Comparison of ENCODE assay signal across 23 cellular contexts in the genomic region with DNA sequence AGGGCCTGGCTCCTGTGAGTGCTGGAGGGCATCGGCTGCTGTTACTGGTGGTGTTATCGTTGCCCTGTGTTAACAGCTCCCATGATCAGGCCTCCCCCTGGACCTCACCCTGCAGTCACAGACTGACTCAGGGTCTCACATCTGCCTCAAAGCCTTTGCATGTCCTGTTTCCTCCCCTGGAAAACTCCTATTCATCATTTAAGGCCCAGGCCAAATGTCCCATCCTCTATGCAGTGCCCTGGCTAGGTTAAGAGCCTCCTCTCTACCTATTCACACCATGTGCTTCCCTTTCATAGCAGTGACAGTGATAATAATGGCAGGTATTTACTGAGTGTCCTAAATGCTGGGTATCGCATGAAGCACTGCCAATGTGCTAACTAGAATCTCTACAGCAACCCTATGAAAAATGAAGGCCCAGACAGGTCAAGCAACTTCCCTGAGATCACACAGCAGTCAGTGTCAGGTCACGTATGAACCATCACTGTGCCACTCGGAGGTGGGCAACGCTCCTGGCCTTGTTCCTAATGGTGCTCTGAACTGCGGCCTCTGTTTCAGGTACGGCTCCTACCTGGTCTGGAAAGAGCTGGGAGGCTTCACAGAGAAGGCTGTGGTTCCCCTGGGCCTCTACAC. TPM values are rescaled to one million over a fixed set of nuclear protein-coding genes. Genes with fewer than 3 reads are reported as not detected.
DNase-seq lines count a peak whose midpoint lies in the region; ATAC-seq and TF ChIP-seq lines count a peak whose summit lies in the region.
"Had no signal": no experiment of that assay in that cellular context is flagged by ENCODE, and none has a peak within 500 bp of the region (broad histone marks: within the 10 kb centered on the region; RNA-seq: fewer than 3 reads in every experiment).

No MANE protein-coding gene starts in this region.

- 100% methylated on average over 3 of the region's 8 CpGs for WGBS in SK-N-SH (ENCODE audit: low lambda C conversion rate)
- 92 to 96% methylated on average over 4 to 8 of the region's 8 CpGs for WGBS in transverse colon (ENCODE audit: low coverage in 1 of 2), 2 donors

- no peaks in the 10 kb centered on the region for H3K36me3 Mint-ChIP-seq in nephron progenitor cell (ENCODE audit: low read depth)
- H3K36me3 Mint-ChIP-seq: CD4-positive, CD25-positive, alpha-beta regulatory T cell had no signal

- H3K4me3 ChIP-seq in SK-N-SH (ENCODE audit: low read depth in 2 of 2, low read length in 1 of 2) (no peak overlapping the region), transverse colon (no peak overlapping the region)
- H3K4me3 ChIP-seq: SK-N-MC had no signal

- no peak for ATAC-seq in SK-N-SH treated with all-trans-retinoic acid at 6 μM for 48 hours
- ATAC-seq in GM21526 (IDR thresholded peaks at IDR 0.05; ENCODE audit: low FRiP score, unreplicated experiment), result no peak
- no peak for ATAC-seq in HG02588 (IDR thresholded peaks at IDR 0.05; ENCODE audit: unreplicated experiment)

- intact Hi-C loops in transverse colon (cut with DNase I; ENCODE audit: low total_unique reads), result no loop called here

- DNase-seq in SK-N-SH (no peak), RWPE1 (ENCODE audit: low spot score) (no peak), nephron progenitor cell (no peak), transverse colon (no peak), mesenteric fat pad (ENCODE audit: low spot score) (no peak)
- DNase-seq: Caco-2; CD4-positive, CD25-positive, alpha-beta regulatory T cell; GF-D8; GOT3; KG1; MV-4-11; NCI-H187; NCI-H2227 treated with DMSO at 0.1 percent for 48 hours; NCI-H510A treated with DMSO at 0.1 percent for 48 hours; NCI-H774 had no signal

- no peaks in the 10 kb centered on the region for H3K9me3 Mint-ChIP-seq in nephron progenitor cell
- H3K9me3 Mint-ChIP-seq: CD4-positive, CD25-positive, alpha-beta regulatory T cell had no signal

- no peak overlapping the region for H3K4me3 Mint-ChIP-seq in nephron progenitor cell
- H3K4me3 Mint-ChIP-seq: CD4-positive, CD25-positive, alpha-beta regulatory T cell had no signal

- no peaks in the 10 kb centered on the region for H3F3A ChIP-seq in SK-N-SH (replicated peaks; ENCODE audit: insufficient read depth)

- POLR2A ChIA-PET in SK-N-SH (lab: Yijun Ruan, JAX) (no interaction called here), RWPE1 (lab: Yijun Ruan, JAX; ENCODE audit: low non-redundant PET) (no interaction called here)

- TF ChIP-seq RAD21 in SK-N-SH (IDR thresholded peaks at IDR 0.05; ENCODE audit: low read length), result no peak

- TF ChIP-seq CTCF in SK-N-SH (IDR thresholded peaks at IDR 0.05) (no peak), RWPE1 (conservative IDR thresholded peaks at IDR 0.05; ENCODE audit: low read depth) (no peak), nephron progenitor cell (IDR thresholded peaks at IDR 0.05) (no peak), transverse colon (IDR thresholded peaks at IDR 0.05) (no peak)

- TF ChIP-seq EP300 in SK-N-SH (IDR thresholded peaks at IDR 0.05; ENCODE audit: borderline replicate concordance in 1 of 2, low read depth in 1 of 2, low read length in 1 of 2) (no peak), transverse colon (IDR thresholded peaks at IDR 0.05; ENCODE audit: low read depth) (no peak)

- H3K27ac ChIP-seq in SK-N-SH (ENCODE audit: low read depth in 2 of 2, low read length in 1 of 2), result no peak overlapping the region
- H3K27ac ChIP-seq in RWPE1, result peak overlapping the region; percentile 98
- peak overlapping the region in 3 of 4 donors; percentile 70 to 83 (median 79) for H3K27ac ChIP-seq in transverse colon
- H3K27ac ChIP-seq: 22Rv1, SK-N-MC had no signal

- H3K9me3 ChIP-seq in SK-N-SH, result no peaks in the 10 kb centered on the region
- H3K9me3 ChIP-seq in transverse colon, result no peaks in the 10 kb centered on the region
- H3K9me3 ChIP-seq: BE2C, Caco-2 had no signal

- H3K36me3 ChIP-seq in SK-N-SH (replicated peaks in 1 of 2; ENCODE audit: control insufficient read depth in 1 of 2, insufficient read depth in 2 of 2, low read length in 1 of 2), result no peaks in the 10 kb centered on the region
- no peaks in the 10 kb centered on the region for H3K36me3 ChIP-seq in transverse colon

- H3K4me1 ChIP-seq in SK-N-SH (ENCODE audit: control insufficient read depth in 1 of 2, insufficient read depth in 2 of 2, low read depth in 1 of 2, low read length in 1 of 2) (no peaks in the 10 kb centered on the region), transverse colon (peaks cover 13 to 55% (median 45%) of the 10 kb centered on the region in 4 donors)
- H3K4me1 ChIP-seq: Caco-2 had no signal

- H3K9ac ChIP-seq in SK-N-SH, result no peak overlapping the region

- H3K27ac Mint-ChIP-seq in nephron progenitor cell, result peak overlapping the region; percentile 72
- H3K27ac Mint-ChIP-seq: CD4-positive, CD25-positive, alpha-beta regulatory T cell had no signal

- TF ChIP-seq POLR2A in transverse colon (IDR thresholded peaks at IDR 0.05), result no peak

- H3K27me3 ChIP-seq in SK-N-SH (ENCODE audit: insufficient read depth) (no peaks in the 10 kb centered on the region), transverse colon (no peaks in the 10 kb centered on the region)
- H3K27me3 ChIP-seq: BE2C had no signal

- in situ Hi-C loops in transverse colon (cut with MboI; ENCODE audit: low pct_ligation_motif_present in 1 of 4, low pct_unique_long_range_greater_than_20kb in 1 of 4, low sequenced_read_pairs in 3 of 4), result no loop called here

- no peak overlapping the region for H3K4me2 ChIP-seq in SK-N-SH

- no peak overlapping the region for H2AFZ ChIP-seq in SK-N-SH (ENCODE audit: low read depth)

- CTCF ChIA-PET in SK-N-SH (lab: Yijun Ruan, JAX) (no interaction called here), RWPE1 (lab: Yijun Ruan, JAX) (no interaction called here)

- H3K79me2 ChIP-seq in SK-N-SH (ENCODE audit: insufficient read depth), result peaks cover 17% of the 10 kb centered on the region; the same call in 1 of the 2 replicates

- peaks cover 4% of the 10 kb centered on the region; the same call in 1 of the 2 replicates for H4K20me1 ChIP-seq in SK-N-SH (ENCODE audit: insufficient read depth)

- H3K9me2 ChIP-seq in SK-N-SH, result no peaks in the 10 kb centered on the region

- peaks cover 24% of the 10 kb centered on the region for H3K4me1 Mint-ChIP-seq in nephron progenitor cell

- H3K27me3 Mint-ChIP-seq in nephron progenitor cell (ENCODE audit: low read depth, poor library complexity), result peaks cover 15% of the 10 kb centered on the region
- H3K27me3 Mint-ChIP-seq: CD4-positive, CD25-positive, alpha-beta regulatory T cell had no signal

TF ChIP-seq in SK-N-SH treated with all-trans-retinoic acid at 6 μM for 48 hours, 23 proteins besides CTCF, POLR2A, EP300 and RAD21:
- TF ChIP-seq ZFP3 (CRISPR knock-in tag; IDR thresholded peaks at IDR 0.05) (peak; percentile 80), RARB (CRISPR knock-in tag; IDR thresholded peaks at IDR 0.05) (no peak), ZNF565 (CRISPR knock-in tag; conservative IDR thresholded peaks at IDR 0.05; ENCODE audit: low read depth) (no peak)

TF ChIP-seq in SK-N-SH, 30 proteins besides CTCF, POLR2A, EP300 and RAD21 (continues in another document):
- TF ChIP-seq MXI1 (IDR thresholded peaks at IDR 0.05; ENCODE audit: low read depth, low read length) (no peak), ELF1 (IDR thresholded peaks at IDR 0.05) (no peak), TAF1 (IDR thresholded peaks at IDR 0.05; ENCODE audit: borderline replicate concordance, low read depth, low read length) (no peak), GATA2 (CRISPR knock-in tag; IDR thresholded peaks at IDR 0.05) (no peak)
- TF ChIP-seq, protein P1, sequence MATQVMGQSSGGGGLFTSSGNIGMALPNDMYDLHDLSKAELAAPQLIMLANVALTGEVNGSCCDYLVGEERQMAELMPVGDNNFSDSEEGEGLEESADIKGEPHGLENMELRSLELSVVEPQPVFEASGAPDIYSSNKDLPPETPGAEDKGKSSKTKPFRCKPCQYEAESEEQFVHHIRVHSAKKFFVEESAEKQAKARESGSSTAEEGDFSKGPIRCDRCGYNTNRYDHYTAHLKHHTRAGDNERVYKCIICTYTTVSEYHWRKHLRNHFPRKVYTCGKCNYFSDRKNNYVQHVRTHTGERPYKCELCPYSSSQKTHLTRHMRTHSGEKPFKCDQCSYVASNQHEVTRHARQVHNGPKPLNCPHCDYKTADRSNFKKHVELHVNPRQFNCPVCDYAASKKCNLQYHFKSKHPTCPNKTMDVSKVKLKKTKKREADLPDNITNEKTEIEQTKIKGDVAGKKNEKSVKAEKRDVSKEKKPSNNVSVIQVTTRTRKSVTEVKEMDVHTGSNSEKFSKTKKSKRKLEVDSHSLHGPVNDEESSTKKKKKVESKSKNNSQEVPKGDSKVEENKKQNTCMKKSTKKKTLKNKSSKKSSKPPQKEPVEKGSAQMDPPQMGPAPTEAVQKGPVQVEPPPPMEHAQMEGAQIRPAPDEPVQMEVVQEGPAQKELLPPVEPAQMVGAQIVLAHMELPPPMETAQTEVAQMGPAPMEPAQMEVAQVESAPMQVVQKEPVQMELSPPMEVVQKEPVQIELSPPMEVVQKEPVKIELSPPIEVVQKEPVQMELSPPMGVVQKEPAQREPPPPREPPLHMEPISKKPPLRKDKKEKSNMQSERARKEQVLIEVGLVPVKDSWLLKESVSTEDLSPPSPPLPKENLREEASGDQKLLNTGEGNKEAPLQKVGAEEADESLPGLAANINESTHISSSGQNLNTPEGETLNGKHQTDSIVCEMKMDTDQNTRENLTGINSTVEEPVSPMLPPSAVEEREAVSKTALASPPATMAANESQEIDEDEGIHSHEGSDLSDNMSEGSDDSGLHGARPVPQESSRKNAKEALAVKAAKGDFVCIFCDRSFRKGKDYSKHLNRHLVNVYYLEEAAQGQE (IDR thresholded peaks at IDR 0.05; ENCODE audit: low read depth, low read length), result no peak

RNA-seq across cellular contexts. Expression of a gene that starts 9.3 kb away (rescaled TPM):
- 156 and 158 TPM in 2 replicates for polyA plus RNA-seq in SK-N-SH (2012; rRNA removed)
- polyA plus RNA-seq in SK-N-SH (2012; cell fraction: cytosol; rRNA removed), result 69.0 and 103 TPM in 2 replicates
- 73.0 and 98.4 TPM in 2 replicates for polyA plus RNA-seq in SK-N-SH (2012; cell fraction: nucleus; rRNA removed)
- 100 to 1,000 TPM; 307 to 452 (median 365) TPM for total RNA-seq in transverse colon
- 305 TPM for total RNA-seq in mesenteric fat pad

RNA-seq across cellular contexts. Expression of a gene that starts 17.4 kb away (rescaled TPM):
- 12.0 and 13.1 TPM in 2 replicates for polyA plus RNA-seq in SK-N-SH (2012; rRNA removed)
- 7.7 and 10.5 TPM in 2 replicates for polyA plus RNA-seq in SK-N-SH (2012; cell fraction: cytosol; rRNA removed)
- 8.9 and 13.2 TPM in 2 replicates for polyA plus RNA-seq in SK-N-SH (2012; cell fraction: nucleus; rRNA removed)
- total RNA-seq in transverse colon (10 to 100 TPM; 20.9 to 24.3 (median 22.5) TPM), mesenteric fat pad (11.5 TPM)

RNA-seq across cellular contexts. Expression of a gene that starts 26.3 kb away (rescaled TPM):
- 9.3 and 11.5 TPM in 2 replicates for polyA plus RNA-seq in SK-N-SH (2012; rRNA removed)
- polyA plus RNA-seq in SK-N-SH (2012; cell fraction: cytosol; rRNA removed), result 5.2 and 8.1 TPM in 2 replicates
- polyA plus RNA-seq in SK-N-SH (2012; cell fraction: nucleus; rRNA removed), result 10.9 and 13.7 TPM in 2 replicates
- total RNA-seq in transverse colon, result 100 to 1,000 TPM in 3 of 4 donors, 10 to 100 TPM in 1; 88.1 to 171 (median 161) TPM
- 27.0 TPM for total RNA-seq in mesenteric fat pad

RNA-seq across cellular contexts. Expression of a gene that starts 50.1 kb away (rescaled TPM):
- 0.24 and 0.66 TPM in 2 replicates for polyA plus RNA-seq in SK-N-SH (2012; rRNA removed)
- polyA plus RNA-seq in SK-N-SH (2012; cell fraction: cytosol; rRNA removed), result 0.18 and 0.22 TPM in 2 replicates
- 0.37 and 0.48 TPM in 2 replicates for polyA plus RNA-seq in SK-N-SH (2012; cell fraction: nucleus; rRNA removed)
- total RNA-seq in transverse colon, result 10 to 100 TPM; 10.1 to 23.5 (median 14.4) TPM
- not detected for total RNA-seq in mesenteric fat pad
- total RNA-seq: Right ventricle myocardium superior had no signal
- polyA plus RNA-seq: AG04450 had no signal

Comparison
In these comparisons a context has a peak if more than half of its experiments do, and no peak if none do; other contexts are left out.
1. H3K27ac ChIP-seq: peak in RWPE1 (single experiment) and transverse colon (3 of 4); none in SK-N-SH (0 of 2).